In genomic region chr9:105357937-105358336, GRCh38 we compare ENCODE assay signal across 14 cellular contexts.
DNase-seq lines count a peak whose midpoint lies in the region; ATAC-seq, FAIRE-seq and TF ChIP-seq lines count a peak whose summit lies in the region.
"Had no signal": no experiment of that assay in that cellular context is flagged by ENCODE, and none has a peak within 500 bp of the region (broad histone marks: within the 10 kb centered on the region; RNA-seq: fewer than 3 reads in every experiment).

No MANE protein-coding gene starts in this region.

- peaks cover 27% of the 10 kb centered on the region for H3K36me3 Mint-ChIP-seq in CD8-positive, alpha-beta T cell
- peaks cover 12% of the 10 kb centered on the region for H3K36me3 Mint-ChIP-seq in activated CD8-positive, alpha-beta T cell treated with anti-CD3 and anti-CD28 coated beads, Interleukin-2, amount 10 ng/mL, durations not matched to agents 7 days and 5 days (ENCODE audit: low read depth)
- peaks cover 18% of the 10 kb centered on the region for H3K36me3 Mint-ChIP-seq in type B pancreatic cell

- no TSS peak for BruUV-seq in GM12878 (replicated peaks; lab: Mats Ljungman, UMichigan)

- POLR2A ChIA-PET in GM12878 (lab: Charles Lee), result interaction anchor here (1.2 to 1.6 kb wide), 3 partner anchors 39 to 49 kb away, joined by 3 to 4 read pairs (median 4); no protein-coding TSS in a partner anchor
- POLR2A ChIA-PET in CD8-positive, alpha-beta T cell (lab: Charles Lee), result interaction anchor here (0.9 kb wide), 1 partner anchor 9 kb away, joined by 3 read pairs; no protein-coding TSS in a partner anchor
- POLR2A ChIA-PET in activated CD8-positive, alpha-beta T cell treated with anti-CD3 and anti-CD28 coated beads, Interleukin-2, amount 10 ng/mL, durations not matched to agents 7 days and 5 days (lab: Charles Lee), result no interaction called here

- H3K4me3 ChIP-seq in GM12878 (no peak overlapping the region), GM23248 (no peak overlapping the region)
- H3K4me3 ChIP-seq in CD8-positive, alpha-beta T cell (ENCODE audit: low read depth, low read length), result no peak overlapping the region
- H3K4me3 ChIP-seq: K562, left lung had no signal

- H2AFZ ChIP-seq in GM12878 (ENCODE audit: control insufficient read depth, low read depth, low read length), result no peak overlapping the region
- no peak overlapping the region for H2AFZ ChIP-seq in GM23248

- intact Hi-C loops in GM12878 (cut with micrococcal nuclease; ENCODE audit: unreplicated experiment), result loop anchor here (5.0 kb wide), 2 partner anchors 49 to 111 kb away; no protein-coding TSS in a partner anchor
- intact Hi-C loops in CD8-positive, alpha-beta T cell (cut with DNase I, micrococcal nuclease), result loop anchor here in 1 of 2 experiments (5.0 kb wide), 1 partner anchor 496 kb away; no protein-coding TSS in a partner anchor

- TF ChIP-seq CTCF in GM12878 (IDR thresholded peaks at IDR 0.05 in 2 of 3, conservative IDR thresholded peaks at IDR 0.05 in 1 of 3; ENCODE audit: control insufficient read depth in 2 of 3, extremely low read depth in 1 of 3, insufficient read depth in 1 of 3, low read depth in 3 of 3, low read length in 3 of 3) (no peak), type B pancreatic cell (conservative IDR thresholded peaks at IDR 0.05) (no peak)
- no peak for TF ChIP-seq CTCF in CD8-positive, alpha-beta T cell (IDR thresholded peaks at IDR 0.05)

- H3F3A ChIP-seq in GM23248 (ENCODE audit: insufficient read depth), result no peaks in the 10 kb centered on the region; the same call in 1 of the 2 replicates

- H3K4me2 ChIP-seq in GM12878 (ENCODE audit: control insufficient read depth, insufficient read depth) (peak overlapping the region; percentile 34; the same call in 1 of the 2 replicates), GM23248 (ENCODE audit: unreplicated experiment) (no peak overlapping the region)

- H4K20me1 ChIP-seq in GM12878 (ENCODE audit: control insufficient read depth, insufficient read depth), result no peaks in the 10 kb centered on the region
- no peaks in the 10 kb centered on the region for H4K20me1 ChIP-seq in GM23248 (ENCODE audit: insufficient read depth)

- SMC1A ChIA-PET in GM12878 (lab: Charles Lee; ENCODE audit: uncharacterized antibody, unreplicated experiment), result interaction anchor here (0.9 to 3.8 kb wide), 15 partner anchors 8 to 495 kb away, joined by 3 to 17 read pairs (median 4); no protein-coding TSS in a partner anchor

- H3K9me3 Mint-ChIP-seq in CD8-positive, alpha-beta T cell, result no peaks in the 10 kb centered on the region
- H3K9me3 Mint-ChIP-seq in activated CD8-positive, alpha-beta T cell treated with anti-CD3 and anti-CD28 coated beads, Interleukin-2, amount 10 ng/mL, durations not matched to agents 7 days and 5 days (ENCODE audit: insufficient read depth), result no peaks in the 10 kb centered on the region
- H3K9me3 Mint-ChIP-seq in type B pancreatic cell, result no peaks in the 10 kb centered on the region
- H3K9me3 Mint-ChIP-seq: activated T-cell treated with anti-CD3 and anti-CD28 coated beads, Interleukin-2, amount 50 U/mL, for 4 hours; stimulated activated naive CD8-positive, alpha-beta T cell treated with anti-CD3 and anti-CD28 coated beads, Interleukin-15, amount 100 ng/mL, for 72 hours had no signal

- in situ Hi-C loops in GM12878 (cut with MboI), result no loop called here
- in situ Hi-C loops in GM23248 (cut with MboI), result no loop called here

- RAD21 ChIA-PET in GM12878 (lab: Charles Lee; ENCODE audit: unreplicated experiment), result interaction anchor here (0.9 to 2.5 kb wide), 7 partner anchors 9 to 110 kb away, joined by 3 to 8 read pairs (median 4); no protein-coding TSS in a partner anchor

- H3K27me3 Mint-ChIP-seq in CD8-positive, alpha-beta T cell (ENCODE audit: low read depth), result no peaks in the 10 kb centered on the region
- peaks cover 7% of the 10 kb centered on the region for H3K27me3 Mint-ChIP-seq in activated CD8-positive, alpha-beta T cell treated with anti-CD3 and anti-CD28 coated beads, Interleukin-2, amount 10 ng/mL, durations not matched to agents 7 days and 5 days (ENCODE audit: low read depth)
- no peaks in the 10 kb centered on the region for H3K27me3 Mint-ChIP-seq in type B pancreatic cell
- H3K27me3 Mint-ChIP-seq: stimulated activated naive CD8-positive, alpha-beta T cell treated with anti-CD3 and anti-CD28 coated beads, Interleukin-15, amount 100 ng/mL, for 72 hours had no signal

- no peaks in the 10 kb centered on the region for H3K27me3 ChIP-seq in GM12878 (replicated peaks in 1 of 2; ENCODE audit: control insufficient read depth in 2 of 2, insufficient read depth in 2 of 2, low read length in 1 of 2)
- no peaks in the 10 kb centered on the region for H3K27me3 ChIP-seq in CD8-positive, alpha-beta T cell (ENCODE audit: insufficient read depth, low read length)
- no peaks in the 10 kb centered on the region for H3K27me3 ChIP-seq in GM23248 (replicated peaks; ENCODE audit: insufficient read depth)
- H3K27me3 ChIP-seq: left lung had no signal

- FAIRE-seq in GM12878 (lab: Jason Lieb, UNC), result peak; percentile 97
- FAIRE-seq: K562, RCC 7860 had no signal

- peaks cover 2% of the 10 kb centered on the region for H3K4me1 Mint-ChIP-seq in CD8-positive, alpha-beta T cell (ENCODE audit: low read depth)
- H3K4me1 Mint-ChIP-seq in activated CD8-positive, alpha-beta T cell treated with anti-CD3 and anti-CD28 coated beads, Interleukin-2, amount 10 ng/mL, durations not matched to agents 7 days and 5 days (ENCODE audit: low read depth), result peaks cover 35% of the 10 kb centered on the region
- H3K4me1 Mint-ChIP-seq in type B pancreatic cell (ENCODE audit: unreplicated experiment), result peaks cover 5% of the 10 kb centered on the region

- H3K4me3 Mint-ChIP-seq in CD8-positive, alpha-beta T cell, result no peak overlapping the region
- H3K4me3 Mint-ChIP-seq in activated CD8-positive, alpha-beta T cell treated with anti-CD3 and anti-CD28 coated beads, Interleukin-2, amount 10 ng/mL, durations not matched to agents 7 days and 5 days, result no peak overlapping the region
- H3K4me3 Mint-ChIP-seq in type B pancreatic cell, result no peak overlapping the region
- H3K4me3 Mint-ChIP-seq: activated T-cell treated with anti-CD3 and anti-CD28 coated beads, Interleukin-2, amount 50 U/mL, for 4 hours; stimulated activated naive CD8-positive, alpha-beta T cell treated with anti-CD3 and anti-CD28 coated beads, Interleukin-15, amount 100 ng/mL, for 72 hours had no signal

- CTCF ChIA-PET in GM12878 (lab: Yijun Ruan, JAX), result interaction anchor here (0.8 to 2.2 kb wide), 6 partner anchors 11 to 113 kb away, joined by 3 to 9 read pairs (median 4); no protein-coding TSS in a partner anchor
- CTCF ChIA-PET in CD8-positive, alpha-beta T cell (lab: Charles Lee), result interaction anchor here (1.0 kb wide), 1 partner anchor 37 kb away, joined by 3 read pairs; no protein-coding TSS in a partner anchor
- CTCF ChIA-PET in activated CD8-positive, alpha-beta T cell treated with anti-CD3 and anti-CD28 coated beads, Interleukin-2, amount 10 ng/mL, durations not matched to agents 7 days and 5 days (lab: Charles Lee), result interaction anchor here (1.5 to 1.7 kb wide), 2 partner anchors 11 to 34 kb away, joined by 4 to 5 read pairs; no protein-coding TSS in a partner anchor

- no peaks in the 10 kb centered on the region for H3K9me2 ChIP-seq in GM23248 (ENCODE audit: insufficient read depth)

- no peak overlapping the region for H3K27ac Mint-ChIP-seq in CD8-positive, alpha-beta T cell
- H3K27ac Mint-ChIP-seq in activated CD8-positive, alpha-beta T cell treated with anti-CD3 and anti-CD28 coated beads, Interleukin-2, amount 10 ng/mL, durations not matched to agents 7 days and 5 days, result no peak overlapping the region
- H3K27ac Mint-ChIP-seq in type B pancreatic cell, result no peak overlapping the region
- H3K27ac Mint-ChIP-seq: stimulated activated naive CD8-positive, alpha-beta T cell treated with anti-CD3 and anti-CD28 coated beads, Interleukin-15, amount 100 ng/mL, for 72 hours had no signal

- TF ChIP-seq POLR2A in GM12878 (IDR thresholded peaks at IDR 0.05; ENCODE audit: low read depth, low read length), result no peak

- H3K27ac ChIP-seq in GM12878 (ENCODE audit: control insufficient read depth, insufficient read depth) (no peak overlapping the region), GM23248 (no peak overlapping the region)
- no peak overlapping the region for H3K27ac ChIP-seq in CD8-positive, alpha-beta T cell (ENCODE audit: low read depth, low read length)
- H3K27ac ChIP-seq: left lung had no signal

- TF ChIP-seq EP300 in GM12878 (IDR thresholded peaks at IDR 0.05; ENCODE audit: borderline replicate concordance in 1 of 2, control insufficient read depth in 1 of 2, low read depth in 2 of 2, low read length in 2 of 2), result peak in 1 of 2 experiments; percentile 39; a peak in 2 of 4 replicates

- H3K9me3 ChIP-seq in GM12878 (replicated peaks; ENCODE audit: control insufficient read depth, insufficient read depth, low read length) (no peaks in the 10 kb centered on the region), GM23248 (ENCODE audit: low read depth) (no peaks in the 10 kb centered on the region)
- no peaks in the 10 kb centered on the region for H3K9me3 ChIP-seq in CD8-positive, alpha-beta T cell (ENCODE audit: low read length)
- H3K9me3 ChIP-seq: left lung had no signal

- ATAC-seq in GM18907 (IDR thresholded peaks at IDR 0.05; ENCODE audit: unreplicated experiment) (peak; percentile 92), GM21529 (IDR thresholded peaks at IDR 0.05; ENCODE audit: unreplicated experiment) (peak; percentile 96), HG03060 (IDR thresholded peaks at IDR 0.05; ENCODE audit: low read depth, unreplicated experiment) (peak; percentile 97), GM12878 (peak; percentile 76)
- no peak for ATAC-seq in CD8-positive, alpha-beta T cell
- ATAC-seq in activated CD8-positive, alpha-beta T cell treated with anti-CD3 and anti-CD28 coated beads, Interleukin-2, amount 10 ng/mL, durations not matched to agents 7 days and 5 days, result no peak
- ATAC-seq: activated T-cell treated with anti-CD3 and anti-CD28 coated beads, Interleukin-2, amount 50 U/mL, for 4 hours; K562; left lung; stimulated activated naive CD8-positive, alpha-beta T cell treated with anti-CD3 and anti-CD28 coated beads, Interleukin-15, amount 100 ng/mL, for 72 hours had no signal

- WGBS in GM12878 (ENCODE audit: insufficient coverage, insufficient replicate concordance, low lambda C conversion rate, missing lambda C conversion rate), result 2% methylated on average over 3 of the region's 3 CpGs
- 83 to 87% methylated on average over 3 of the region's 3 CpGs for WGBS in GM23248 (ENCODE audit: low coverage in 1 of 2, low lambda C conversion rate in 2 of 2, missing lambda C conversion rate in 2 of 2), 2 experiments

- H3K79me2 ChIP-seq in GM12878 (ENCODE audit: control insufficient read depth, insufficient read depth, low read length) (no peaks in the 10 kb centered on the region), GM23248 (ENCODE audit: insufficient read depth) (no peaks in the 10 kb centered on the region)

- no peak for TF ChIP-seq RAD21 in GM12878 (IDR thresholded peaks at IDR 0.05; ENCODE audit: insufficient read depth, low read depth, low read length)

- no peak overlapping the region for H3K9ac ChIP-seq in GM12878 (ENCODE audit: control insufficient read depth, insufficient read depth, low read length)
- H3K9ac ChIP-seq in GM23248, result no peak overlapping the region

- DNase-seq in GM12878 (ENCODE audit: low read depth, low spot score) (peak; percentile 64), type B pancreatic cell (ENCODE audit: extremely low spot score, unreplicated experiment) (no peak), GM23248 (no peak)
- DNase-seq in CD8-positive, alpha-beta T cell, result no peak
- DNase-seq in activated CD8-positive, alpha-beta T cell treated with anti-CD3 and anti-CD28 coated beads, Interleukin-2, amount 10 ng/mL, durations not matched to agents 7 days and 5 days, result no peak
- DNase-seq: activated T-cell treated with anti-CD3 and anti-CD28 coated beads, Interleukin-2, amount 50 U/mL, for 4 hours; left lung; occipital lobe had no signal

- H3K4me1 ChIP-seq in GM12878 (ENCODE audit: control insufficient read depth, insufficient read depth, low read length) (peaks cover 10% of the 10 kb centered on the region), GM23248 (ENCODE audit: insufficient read depth) (peaks cover 10% of the 10 kb centered on the region; the same call in 1 of the 2 replicates)
- H3K4me1 ChIP-seq in CD8-positive, alpha-beta T cell (ENCODE audit: insufficient read depth, low read length), result no peaks in the 10 kb centered on the region
- H3K4me1 ChIP-seq: left lung had no signal

- H3K36me3 ChIP-seq in GM12878 (ENCODE audit: control insufficient read depth in 2 of 2, insufficient read depth in 2 of 2, low read length in 1 of 2) (no peaks in the 10 kb centered on the region), GM23248 (ENCODE audit: low read depth) (peaks cover 8% of the 10 kb centered on the region; the same call in 1 of the 2 replicates)
- H3K36me3 ChIP-seq in CD8-positive, alpha-beta T cell (ENCODE audit: insufficient read depth, low read length), result no peaks in the 10 kb centered on the region

Comparison
In these comparisons a context has a peak if more than half of its experiments do, and no peak if none do; other contexts are left out.
1. ATAC-seq: peak in GM18907 (single experiment), GM21529 (single experiment), HG03060 (single experiment) and GM12878 (single experiment); none in CD8-positive, alpha-beta T cell (single experiment) and activated CD8-positive, alpha-beta T cell treated with anti-CD3 and anti-CD28 coated beads, Interleukin-2, amount 10 ng/mL, durations not matched to agents 7 days and 5 days (single experiment).